ENCODE assay signal across 10 cellular contexts in the genomic region with DNA sequence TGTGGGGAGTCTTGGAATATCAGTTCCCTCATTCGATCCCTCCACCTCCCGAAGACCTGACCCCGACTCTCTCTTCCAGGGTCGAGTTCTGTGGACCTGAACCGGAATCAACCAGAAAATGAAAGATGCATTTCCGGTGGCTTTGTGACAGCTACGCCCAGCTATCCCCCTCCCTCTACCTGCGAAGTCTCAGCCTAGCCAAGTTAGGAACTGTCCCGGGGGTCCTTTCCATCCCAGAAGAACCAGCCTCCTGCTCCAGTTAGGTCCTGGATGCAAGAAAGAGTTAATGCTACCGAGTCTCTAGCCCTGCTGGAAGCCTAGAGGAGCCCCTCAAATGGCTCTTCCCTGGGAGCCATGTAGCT. TPM values are rescaled to one million over a fixed set of nuclear protein-coding genes. Genes with fewer than 3 reads are reported as not detected.
DNase-seq lines count a peak whose midpoint lies in the region; ATAC-seq, FAIRE-seq and TF ChIP-seq lines count a peak whose summit lies in the region.
"Had no signal": no experiment of that assay in that cellular context is flagged by ENCODE, and none has a peak within 500 bp of the region (broad histone marks: within the 10 kb centered on the region; RNA-seq: fewer than 3 reads in every experiment).

No MANE protein-coding gene starts in this region.

- H3K4me1 Mint-ChIP-seq in T-helper 17 cell = peaks cover 4% of the 10 kb centered on the region

- WGBS in adrenal gland, 4 donors = 10 to 42% (median 29%) methylated on average over 2 to 10 of the region's 10 CpGs

- peak; percentile 44 for FAIRE-seq in GM12892 (lab: Jason Lieb, UNC)

- no peaks in the 10 kb centered on the region for H3K27me3 Mint-ChIP-seq in T-helper 17 cell

- peak overlapping the region; percentile 89 for H3K4me3 Mint-ChIP-seq in T-helper 17 cell

- TF ChIP-seq POLR2A in GM12892 (IDR thresholded peaks at IDR 0.05; ENCODE audit: low read depth, low read length) (no peak), adrenal gland (IDR thresholded peaks at IDR 0.05) (no peak)

- no peak overlapping the region for H3K27ac ChIP-seq in adrenal gland

- H3K36me3 Mint-ChIP-seq in T-helper 17 cell (ENCODE audit: low read depth) = no peaks in the 10 kb centered on the region

- no peaks in the 10 kb centered on the region for H3K36me3 ChIP-seq in mucosa of descending colon (ENCODE audit: low read depth)
- no peaks in the 10 kb centered on the region for H3K36me3 ChIP-seq in adrenal gland (replicated peaks in 1 of 2)

- no peaks in the 10 kb centered on the region for H3K27me3 ChIP-seq in adrenal gland

- H3K9me3 ChIP-seq in T-helper 17 cell (ENCODE audit: control insufficient read depth, low read length, poor library complexity, severe bottlenecking) (no peaks in the 10 kb centered on the region), mucosa of descending colon (no peaks in the 10 kb centered on the region), adrenal gland (replicated peaks in 1 of 3) (no peaks in the 10 kb centered on the region)

- no peaks in the 10 kb centered on the region for H3K4me1 ChIP-seq in mucosa of descending colon (ENCODE audit: low read depth)
- no peaks in the 10 kb centered on the region for H3K4me1 ChIP-seq in adrenal gland (replicated peaks in 1 of 2)

- H3K4me3 ChIP-seq in mucosa of descending colon = no peak overlapping the region
- H3K4me3 ChIP-seq in adrenal gland = no peak overlapping the region

- intact Hi-C loops in mucosa of descending colon (cut with DNase I, micrococcal nuclease) = no loop called here
- intact Hi-C loops in adrenal gland (cut with DNase I) = no loop called here

- no peak for TF ChIP-seq CTCF in mucosa of descending colon (IDR thresholded peaks at IDR 0.05)
- no peak for TF ChIP-seq CTCF in adrenal gland (IDR thresholded peaks at IDR 0.05)

- peak overlapping the region; percentile 81 for H3K27ac Mint-ChIP-seq in T-helper 17 cell

- peak; percentile 57 for ATAC-seq in GM21723 (IDR thresholded peaks at IDR 0.05; ENCODE audit: unreplicated experiment)
- ATAC-seq in T-helper 17 cell = peak; percentile 64
- peak; percentile 11 for ATAC-seq in mucosa of descending colon

- DNase-seq in GM12892 (ENCODE audit: insufficient read length) (peak; percentile 2), T-helper 17 cell (no peak), mucosa of descending colon (no peak), adrenal gland (no peak), cerebellum (ENCODE audit: low spot score) (no peak), kidney glomerular epithelial cell (lab: John Stamatoyannopoulos, UW) (no peak)
- no peak for DNase-seq in effector CD4-positive, alpha-beta T cell

RNA-seq across cellular contexts. Expression of gene ETDC, which starts 13.4 kb away (rescaled TPM):
- not detected for polyA plus RNA-seq in GM12892 (2012; ENCODE audit: missing spikeins)
- total RNA-seq in T-helper 17 cell = not detected
- not detected for total RNA-seq in mucosa of descending colon
- total RNA-seq in adrenal gland = not detected
- polyA plus RNA-seq in adrenal gland = not detected
- total RNA-seq in cerebellum = not detected
- total RNA-seq: endothelial cell of umbilical vein, temporal lobe had no signal
- polyA plus RNA-seq: endothelial cell of umbilical vein had no signal

RNA-seq across cellular contexts. Expression of gene ETDA, which starts 44.1 kb away (rescaled TPM):
- polyA plus RNA-seq in GM12892 (2012; ENCODE audit: missing spikeins) = not detected
- total RNA-seq in T-helper 17 cell (not detected), mucosa of descending colon (not detected), adrenal gland (not detected), cerebellum (not detected)
- not detected for polyA plus RNA-seq in adrenal gland
- total RNA-seq: endothelial cell of umbilical vein, temporal lobe had no signal
- polyA plus RNA-seq: endothelial cell of umbilical vein had no signal

RNA-seq across cellular contexts. Expression of gene ZNF75D, which starts 48.0 kb away (rescaled TPM):
- polyA plus RNA-seq in GM12892 (2012; ENCODE audit: missing spikeins) = 4.4 TPM
- 1 to 10 TPM; 9.4 to 9.6 TPM for total RNA-seq in T-helper 17 cell
- 10 to 100 TPM in 1 of 3 donors, 1 to 10 TPM in 2; 8.4 to 10.4 (median 8.4) TPM for total RNA-seq in mucosa of descending colon
- total RNA-seq in adrenal gland = 10 to 100 TPM; 11.1 to 25.2 (median 17.5) TPM
- 10 to 100 TPM; 17.7 to 22.4 (median 22.4) TPM for polyA plus RNA-seq in adrenal gland
- 10.3 TPM for total RNA-seq in cerebellum

RNA-seq across cellular contexts. Expression of gene ZNF449, which starts 48.7 kb away (rescaled TPM):
- 2.1 TPM for polyA plus RNA-seq in GM12892 (2012; ENCODE audit: missing spikeins)
- total RNA-seq in T-helper 17 cell (1 to 10 TPM; 2.7 to 2.9 TPM), mucosa of descending colon (1 to 10 TPM; 2.8 to 5.5 (median 3.6) TPM), adrenal gland (10 to 100 TPM in 5 of 8 donors, 1 to 10 TPM in 3; 7.2 to 25.5 (median 11.6) TPM), cerebellum (12.2 TPM)
- polyA plus RNA-seq in adrenal gland = 10 to 100 TPM in 2 of 3 donors, 1 to 10 TPM in 1; 10.0 to 17.4 (median 11.0) TPM

Comparison
In these comparisons a context has a peak if more than half of its experiments do, and no peak if none do; other contexts are left out.
1. ATAC-seq: peak in every context shown above with its lines; median percentile 64 in T-helper 17 cell; 57 in GM21723; 11 in mucosa of descending colon.